In the genomic region with DNA sequence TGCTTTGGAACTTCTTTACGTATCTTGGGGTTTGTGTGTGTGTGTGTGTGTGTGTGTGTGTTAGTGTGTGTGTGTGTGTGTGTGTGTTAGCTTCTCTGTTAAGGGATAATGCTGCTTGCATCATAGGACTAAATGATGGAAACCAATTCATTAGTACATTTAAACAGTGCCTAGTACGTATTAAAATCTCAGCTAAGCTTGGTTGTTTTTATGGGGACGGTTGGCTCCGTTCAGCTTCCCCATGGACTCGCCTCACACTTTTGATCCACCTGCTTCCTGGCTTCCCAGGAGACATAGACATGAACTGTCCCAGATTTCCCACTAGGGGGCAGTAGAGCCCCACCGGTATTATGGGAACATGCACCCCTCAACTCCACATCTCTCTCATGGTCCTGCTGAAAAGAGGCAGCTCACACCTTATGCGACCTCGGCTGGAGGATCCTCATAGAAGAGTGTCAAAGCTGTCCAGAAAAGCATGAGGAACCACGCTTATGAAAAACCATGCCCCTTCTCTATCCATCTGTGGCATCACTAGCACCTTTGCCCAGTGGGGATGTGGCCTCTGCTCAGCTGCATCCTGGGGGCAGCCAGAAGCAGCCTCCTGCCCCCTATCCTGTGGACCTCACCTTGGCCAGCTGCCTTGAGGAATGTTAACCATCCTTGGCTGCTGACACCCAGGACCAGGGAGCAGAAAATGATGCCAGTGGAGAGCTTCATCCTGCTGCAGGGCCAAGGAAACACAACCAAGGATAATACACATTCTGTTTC, we compare ENCODE assay signal across 9 cellular contexts. TPM values are rescaled to one million over a fixed set of nuclear protein-coding genes. Genes with fewer than 3 reads are reported as not detected.
DNase-seq lines count a peak whose midpoint lies in the region; ATAC-seq and TF ChIP-seq lines count a peak whose summit lies in the region.
"Had no signal": no experiment of that assay in that cellular context is flagged by ENCODE, and none has a peak within 500 bp of the region (broad histone marks: within the 10 kb centered on the region; RNA-seq: fewer than 3 reads in every experiment).

No MANE protein-coding gene starts in this region.

- TF ChIP-seq CTCF in GM12874 (IDR thresholded peaks at IDR 0.05; ENCODE audit: insufficient read depth, low read depth, low read length), result peak; percentile 87

- DNase-seq in NCI-H146 treated with DMSO at 0.1 percent for 48 hours (lab: John Stamatoyannopoulos, UW; ENCODE audit: unreplicated experiment) (peak; percentile 60), T-helper 2 cell (peak in 4 of 5 experiments; percentile 43 to 63 (median 46)), anterior cingulate cortex (lab: John Stamatoyannopoulos, UW) (peak in 53 of 58 donors; percentile 1 to 72 (median 24)), hippocampal formation (lab: John Stamatoyannopoulos, UW) (peak; percentile 31 to 44), smooth muscle cell of the brain vasculature (ENCODE audit: low read depth, low spot score) (peak; percentile 31), posterior vena cava (ENCODE audit: low spot score) (no peak)

- intact Hi-C loops in posterior vena cava (cut with DNase I), result no loop called here

- ATAC-seq in HG02642 (IDR thresholded peaks at IDR 0.05; ENCODE audit: poor library complexity, unreplicated experiment), result peak; percentile 86

RNA-seq across cellular contexts. Expression of gene SAAL1, which starts 9.7 kb away (rescaled TPM):
- 10 to 100 TPM in 1 of 2 donors, 1 to 10 TPM in 1; 9.9 to 10.2 TPM for total RNA-seq in posterior vena cava

RNA-seq across cellular contexts. Expression of gene MRGPRX3, which starts 16.8 kb away (rescaled TPM):
- total RNA-seq in posterior vena cava, result not detected
- total RNA-seq: skeletal muscle tissue had no signal

RNA-seq across cellular contexts. Expression of gene MRGPRX4, which starts 57.1 kb away (rescaled TPM):
- not detected for total RNA-seq in posterior vena cava
- total RNA-seq: skeletal muscle tissue had no signal
